In genomic region chr5:75010838-75011237, GRCh38 we compare ENCODE assay signal across 1 cellular context.
A peak's percentile ranks its signal among the peaks of the same experiment; 100 is the strongest.
TF ChIP-seq lines count a peak whose summit lies in the region.

No MANE protein-coding gene starts in this region.

TF ChIP-seq in HepG2, 621 proteins besides CTCF, POLR2A, EP300 and RAD21 (continued from another document and continues in another):
- TF ChIP-seq ZNF407 (CRISPR knock-in tag; IDR thresholded peaks at IDR 0.05; ENCODE audit: not compliant biosample characterization), result no peak
- TF ChIP-seq JUND (CRISPR knock-in tag; IDR thresholded peaks at IDR 0.05), result no peak
- no peak for TF ChIP-seq ZHX1 (CRISPR knock-in tag; IDR thresholded peaks at IDR 0.05; ENCODE audit: low read depth)
- TF ChIP-seq ZKSCAN1 (IDR thresholded peaks at IDR 0.05; ENCODE audit: low read length), result no peak
- peak; percentile 26; the same call in 1 of the 2 replicates for TF ChIP-seq FOXK1 (CRISPR knock-in tag; IDR thresholded peaks at IDR 0.05; ENCODE audit: borderline replicate concordance, low read depth)
- TF ChIP-seq SKI (IDR thresholded peaks at IDR 0.05; ENCODE audit: partially characterized antibody), result peak; percentile 47
- no peak for TF ChIP-seq FOSL1 (CRISPR knock-in tag; IDR thresholded peaks at IDR 0.05; ENCODE audit: borderline replicate concordance)
- TF ChIP-seq HDAC2 (CRISPR knock-in tag; IDR thresholded peaks at IDR 0.05), result 0 out of 2 replicates have a peak, but pooled peaks have one; percentile 18
- peak; percentile 42; the same call in 1 of the 2 replicates for TF ChIP-seq HOMEZ (CRISPR knock-in tag; IDR thresholded peaks at IDR 0.05; ENCODE audit: low read depth)
- TF ChIP-seq PRMT3 (CRISPR knock-in tag; IDR thresholded peaks at IDR 0.05; ENCODE audit: borderline replicate concordance, low read depth), result no peak
- TF ChIP-seq ZFP36L1 (CRISPR knock-in tag; IDR thresholded peaks at IDR 0.05), result no peak
- no peak for TF ChIP-seq SRSF1 (optimal IDR thresholded peaks at IDR 0.05; ENCODE audit: low read depth, low read length)
- TF ChIP-seq ZNF777 (CRISPR knock-in tag; IDR thresholded peaks at IDR 0.05), result no peak
- TF ChIP-seq TARDBP (CRISPR knock-in tag; IDR thresholded peaks at IDR 0.05), result no peak
- peak; percentile 28; the same call in 1 of the 2 replicates for TF ChIP-seq CREM (IDR thresholded peaks at IDR 0.05)
- no peak for TF ChIP-seq CREM (CRISPR knock-in tag; IDR thresholded peaks at IDR 0.05)
- no peak for TF ChIP-seq ZNF362 (CRISPR knock-in tag; IDR thresholded peaks at IDR 0.05; ENCODE audit: borderline replicate concordance)
- TF ChIP-seq EED (CRISPR knock-in tag; IDR thresholded peaks at IDR 0.05), result no peak
- no peak for TF ChIP-seq HCFC1 (IDR thresholded peaks at IDR 0.05; ENCODE audit: low read depth, low read length)
- peak; percentile 59 for TF ChIP-seq HNF4A (CRISPR knock-in tag; IDR thresholded peaks at IDR 0.05)
- TF ChIP-seq NCOA2 (CRISPR knock-in tag; IDR thresholded peaks at IDR 0.05), result peak; percentile 53; the same call in 1 of the 2 replicates
- peak; percentile 67; the same call in 1 of the 2 replicates for TF ChIP-seq FOXJ3 (CRISPR knock-in tag; IDR thresholded peaks at IDR 0.05; ENCODE audit: borderline replicate concordance)
- TF ChIP-seq ZNF672 (CRISPR knock-in tag; IDR thresholded peaks at IDR 0.05), result no peak
- TF ChIP-seq ZNF616 (CRISPR knock-in tag; IDR thresholded peaks at IDR 0.05; ENCODE audit: low read depth), result no peak
- no peak for TF ChIP-seq ETV6 (CRISPR knock-in tag; conservative IDR thresholded peaks at IDR 0.05)
- peak; percentile 50 for TF ChIP-seq TEAD3 (CRISPR knock-in tag; optimal IDR thresholded peaks at IDR 0.05; ENCODE audit: borderline replicate concordance)
- TF ChIP-seq TEF (CRISPR knock-in tag; IDR thresholded peaks at IDR 0.05), result no peak
- 0 out of 2 replicates have a peak, but pooled peaks have one; percentile 24 for TF ChIP-seq DPF2 (CRISPR knock-in tag; IDR thresholded peaks at IDR 0.05; ENCODE audit: borderline replicate concordance, low read depth)
- TF ChIP-seq PREB (CRISPR knock-in tag; IDR thresholded peaks at IDR 0.05), result no peak
- peak; percentile 70 for TF ChIP-seq PAXIP1 (CRISPR knock-in tag; conservative IDR thresholded peaks at IDR 0.05)
- TF ChIP-seq FOXA3 (CRISPR knock-in tag; IDR thresholded peaks at IDR 0.05), result peak; percentile 87
- no peak for TF ChIP-seq ZNF441 (CRISPR knock-in tag; IDR thresholded peaks at IDR 0.05; ENCODE audit: borderline replicate concordance)
- TF ChIP-seq FOSL2 (CRISPR knock-in tag; IDR thresholded peaks at IDR 0.05), result 0 out of 2 replicates have a peak, but pooled peaks have one; percentile 7
- TF ChIP-seq MIER3 (CRISPR knock-in tag; IDR thresholded peaks at IDR 0.05; ENCODE audit: borderline replicate concordance), result peak; percentile 11; the same call in 1 of the 2 replicates
- peak; percentile 15; the same call in 1 of the 2 replicates for TF ChIP-seq SALL1 (CRISPR knock-in tag; IDR thresholded peaks at IDR 0.05)
- no peak for TF ChIP-seq CEBPG (CRISPR knock-in tag; IDR thresholded peaks at IDR 0.05)
- 0 out of 2 replicates have a peak, but pooled peaks have one; percentile 18 for TF ChIP-seq KAT8 (CRISPR knock-in tag; IDR thresholded peaks at IDR 0.05)
- TF ChIP-seq ZNF678 (CRISPR knock-in tag; IDR thresholded peaks at IDR 0.05), result no peak
- peak; percentile 78 for TF ChIP-seq MED1 (CRISPR knock-in tag; IDR thresholded peaks at IDR 0.05)
- no peak for TF ChIP-seq ZNF282 (IDR thresholded peaks at IDR 0.05; ENCODE audit: partially characterized antibody)
- no peak for TF ChIP-seq MXD1 (CRISPR knock-in tag; IDR thresholded peaks at IDR 0.05)
- TF ChIP-seq SP2 (CRISPR knock-in tag; IDR thresholded peaks at IDR 0.05), result no peak
- peak; percentile 60 to 75; a peak in 3 of 4 replicates for TF ChIP-seq MAFK (conservative IDR thresholded peaks at IDR 0.05 in 1 of 2, IDR thresholded peaks at IDR 0.05 in 1 of 2; ENCODE audit: low read length in 2 of 2)
- TF ChIP-seq ZNF558 (CRISPR knock-in tag; IDR thresholded peaks at IDR 0.05; ENCODE audit: borderline replicate concordance), result no peak
- no peak for TF ChIP-seq MEF2D (CRISPR knock-in tag; IDR thresholded peaks at IDR 0.05)
- TF ChIP-seq SIX1 (CRISPR knock-in tag; IDR thresholded peaks at IDR 0.05; ENCODE audit: borderline replicate concordance), result 0 out of 2 replicates have a peak, but pooled peaks have one; percentile 29
- TF ChIP-seq ZNF703 (CRISPR knock-in tag; IDR thresholded peaks at IDR 0.05; ENCODE audit: borderline replicate concordance), result no peak
- peak; percentile 58; the same call in 1 of the 2 replicates for TF ChIP-seq MEIS2 (CRISPR knock-in tag; IDR thresholded peaks at IDR 0.05)
- no peak for TF ChIP-seq SATB2 (CRISPR knock-in tag; IDR thresholded peaks at IDR 0.05)
